ENCODE assay signal across 16 cellular contexts in genomic region chr13:52447815-52448552, GRCh38. TPM values are rescaled to one million over a fixed set of nuclear protein-coding genes. Genes with fewer than 3 reads are reported as not detected.
DNase-seq lines count a peak whose midpoint lies in the region; ATAC-seq, FAIRE-seq and TF ChIP-seq lines count a peak whose summit lies in the region.
"Had no signal": no experiment of that assay in that cellular context is flagged by ENCODE, and none has a peak within 500 bp of the region (broad histone marks: within the 10 kb centered on the region; RNA-seq: fewer than 3 reads in every experiment).

No MANE protein-coding gene starts in this region.

- H3K27me3 Mint-ChIP-seq in activated naive CD8-positive, alpha-beta T cell = no peaks in the 10 kb centered on the region
- no peaks in the 10 kb centered on the region for H3K27me3 Mint-ChIP-seq in activated naive CD8-positive, alpha-beta T cell treated with anti-CD3 and anti-CD28 coated beads for 36 hours

- H3K4me3 ChIP-seq in SK-N-MC (peak overlapping the region; percentile 94), fibroblast of lung (replicated peaks in 1 of 4; ENCODE audit: control extremely low read depth in 1 of 4, insufficient read depth in 1 of 4, low read depth in 3 of 4, low read length in 4 of 4) (peak overlapping the region in 2 of 4 experiments; percentile 1 to 84), upper lobe of left lung (peak overlapping the region in 1 of 4 donors; percentile 73)

- TF ChIP-seq CTCF in fibroblast of lung (conservative IDR thresholded peaks at IDR 0.05 in 1 of 2, IDR thresholded peaks at IDR 0.05 in 1 of 2; ENCODE audit: low read depth in 1 of 2, low read length in 2 of 2) = no peak
- no peak for TF ChIP-seq CTCF in upper lobe of left lung (IDR thresholded peaks at IDR 0.05)

- H3K4me1 Mint-ChIP-seq in activated naive CD8-positive, alpha-beta T cell (ENCODE audit: low read depth) = peaks cover 36% of the 10 kb centered on the region
- H3K4me1 Mint-ChIP-seq in activated naive CD8-positive, alpha-beta T cell treated with anti-CD3 and anti-CD28 coated beads for 36 hours = peaks cover 22% of the 10 kb centered on the region

- H3K4me1 ChIP-seq in fibroblast of lung (ENCODE audit: control insufficient read depth, extremely low read depth, insufficient read depth, low read length) = peaks cover 2% of the 10 kb centered on the region
- H3K4me1 ChIP-seq in upper lobe of left lung = peaks cover 20 to 33% (median 22%) of the 10 kb centered on the region in 4 donors

- H3K9me3 ChIP-seq in SK-N-MC (ENCODE audit: low read depth, low read length) (no peaks in the 10 kb centered on the region), fibroblast of lung (ENCODE audit: control insufficient read depth, insufficient read depth, low read depth, low read length) (no peaks in the 10 kb centered on the region), upper lobe of left lung (no peaks in the 10 kb centered on the region)
- H3K9me3 ChIP-seq: stomach had no signal

- FAIRE-seq in RCC 7860 (lab: Jason Lieb, UNC) = no peak
- FAIRE-seq: GM12891 had no signal

- 76 to 82% methylated on average over 5 of the region's 5 CpGs for WGBS in upper lobe of left lung, 2 donors

- H3K27ac ChIP-seq in SK-N-MC (0 out of 2 replicates have a peak overlapping the region, but pooled peaks have one; percentile 36), fibroblast of lung (ENCODE audit: insufficient read depth, low read length) (no peak overlapping the region), upper lobe of left lung (peak overlapping the region in 3 of 4 donors; percentile 93 to 98 (median 98))
- H3K27ac ChIP-seq: C4-2B had no signal

- TF ChIP-seq POLR2A in upper lobe of left lung (IDR thresholded peaks at IDR 0.05) = no peak

- H3K79me2 ChIP-seq in fibroblast of lung (ENCODE audit: control insufficient read depth, insufficient read depth, low read length) = peaks cover 45% of the 10 kb centered on the region

- DNase-seq in activated naive CD8-positive, alpha-beta T cell treated with anti-CD3 and anti-CD28 coated beads for 36 hours = no peak
- no peak for DNase-seq in SK-N-MC (ENCODE audit: low read depth, low spot score)
- DNase-seq in fibroblast of lung (ENCODE audit: low read depth in 2 of 2) = peak in 1 of 2 donors; percentile 13
- no peak for DNase-seq in upper lobe of left lung
- DNase-seq in NK-92 (lab: John Stamatoyannopoulos, UW; ENCODE audit: unreplicated experiment) = no peak
- no peak for DNase-seq in RCC 7860 (ENCODE audit: low spot score)
- no peak for DNase-seq in globus pallidus (ENCODE audit: low spot score)
- DNase-seq: aorta; NCI-H1105; occipital lobe; stimulated activated CD4-positive, alpha-beta T cell treated with anti-CD3 and anti-CD28 coated beads, Interleukin-2, amount 100 ng/mL, for 48 hours; stomach; T-helper 9 cell had no signal

- H4K20me1 ChIP-seq in fibroblast of lung (ENCODE audit: control insufficient read depth, extremely low read depth, insufficient read depth, low read length) = no peaks in the 10 kb centered on the region

- peak overlapping the region; percentile 17 for H3K4me2 ChIP-seq in fibroblast of lung (ENCODE audit: extremely low read depth, insufficient read depth, low read length)

- H3K9me3 Mint-ChIP-seq in activated naive CD8-positive, alpha-beta T cell (ENCODE audit: low read depth) = no peaks in the 10 kb centered on the region
- H3K9me3 Mint-ChIP-seq in activated naive CD8-positive, alpha-beta T cell treated with anti-CD3 and anti-CD28 coated beads for 36 hours = no peaks in the 10 kb centered on the region

- H3K36me3 ChIP-seq in SK-N-MC (ENCODE audit: insufficient read depth, low read length) (peaks cover 12% of the 10 kb centered on the region), fibroblast of lung (ENCODE audit: control insufficient read depth, insufficient read depth, low read length) (no peaks in the 10 kb centered on the region), upper lobe of left lung (peaks cover 0 to 7% (median 0%) of the 10 kb centered on the region in 4 donors)

- H3K36me3 Mint-ChIP-seq in activated naive CD8-positive, alpha-beta T cell = no peaks in the 10 kb centered on the region
- peaks cover 5% of the 10 kb centered on the region for H3K36me3 Mint-ChIP-seq in activated naive CD8-positive, alpha-beta T cell treated with anti-CD3 and anti-CD28 coated beads for 36 hours

- no peak overlapping the region for H2AFZ ChIP-seq in fibroblast of lung (ENCODE audit: low read length)

- H3K27ac Mint-ChIP-seq in activated naive CD8-positive, alpha-beta T cell = no peak overlapping the region
- H3K27ac Mint-ChIP-seq in activated naive CD8-positive, alpha-beta T cell treated with anti-CD3 and anti-CD28 coated beads for 36 hours = no peak overlapping the region

- no peak for TF ChIP-seq EP300 in upper lobe of left lung (IDR thresholded peaks at IDR 0.05)

- H3K27me3 ChIP-seq in fibroblast of lung (ENCODE audit: control insufficient read depth, insufficient read depth, low read length) (no peaks in the 10 kb centered on the region), upper lobe of left lung (no peaks in the 10 kb centered on the region)
- H3K27me3 ChIP-seq: stomach had no signal

- H3K9ac ChIP-seq in SK-N-MC (ENCODE audit: insufficient read length) (no peak overlapping the region), fibroblast of lung (ENCODE audit: insufficient read depth, low read length) (no peak overlapping the region)

- no peak for ATAC-seq in upper lobe of left lung (ENCODE audit: low FRiP score in 2 of 2)

- H3K4me3 Mint-ChIP-seq in activated naive CD8-positive, alpha-beta T cell = peak overlapping the region; percentile 86
- no peak overlapping the region for H3K4me3 Mint-ChIP-seq in activated naive CD8-positive, alpha-beta T cell treated with anti-CD3 and anti-CD28 coated beads for 36 hours

RNA-seq across cellular contexts. Expression of gene VPS36, which starts 2.5 kb away (rescaled TPM):
- 10 to 100 TPM; 22.6 to 26.1 TPM for total RNA-seq in activated naive CD8-positive, alpha-beta T cell treated with anti-CD3 and anti-CD28 coated beads for 36 hours
- total RNA-seq in fibroblast of lung (22.6 and 28.2 TPM in 2 replicates), upper lobe of left lung (10 to 100 TPM; 32.1 to 78.6 (median 37.7) TPM)
- polyA plus RNA-seq in fibroblast of lung = 15.8 and 16.2 TPM in 2 replicates
- polyA plus RNA-seq in fibroblast of lung (2012) = 12.9 and 13.9 TPM in 2 replicates
- polyA minus RNA-seq in fibroblast of lung (ENCODE audit: low replicate concordance) = 3.9 and 7.8 TPM in 2 replicates

RNA-seq across cellular contexts. Expression of gene CKAP2, which starts 7.3 kb away (rescaled TPM):
- total RNA-seq in activated naive CD8-positive, alpha-beta T cell treated with anti-CD3 and anti-CD28 coated beads for 36 hours = 10 to 100 TPM; 55.4 to 56.1 TPM
- total RNA-seq in fibroblast of lung (9.5 and 24.8 TPM in 2 replicates), upper lobe of left lung (10 to 100 TPM in 1 of 6 donors, 1 to 10 TPM in 5; 4.2 to 18.2 (median 8.8) TPM)
- 10.5 and 28.2 TPM in 2 replicates for polyA plus RNA-seq in fibroblast of lung
- 12.8 and 34.0 TPM in 2 replicates for polyA plus RNA-seq in fibroblast of lung (2012)
- 2.3 and 2.4 TPM in 2 replicates for polyA minus RNA-seq in fibroblast of lung (ENCODE audit: low replicate concordance)

RNA-seq across cellular contexts. Expression of gene THSD1, which starts 42.0 kb away (rescaled TPM):
- total RNA-seq in activated naive CD8-positive, alpha-beta T cell treated with anti-CD3 and anti-CD28 coated beads for 36 hours = under 1 TPM; 0.14 to 0.26 TPM
- total RNA-seq in fibroblast of lung = 9.1 and 9.8 TPM in 2 replicates
- polyA plus RNA-seq in fibroblast of lung = 5.2 and 10.2 TPM in 2 replicates
- polyA plus RNA-seq in fibroblast of lung (2012) = 3.7 and 7.8 TPM in 2 replicates
- 4.4 and 14.9 TPM in 2 replicates for polyA minus RNA-seq in fibroblast of lung (ENCODE audit: low replicate concordance)
- 10 to 100 TPM in 5 of 6 donors, 1 to 10 TPM in 1; 5.5 to 19.8 (median 12.1) TPM for total RNA-seq in upper lobe of left lung
